Comparison of ENCODE assay signal across 13 cellular contexts in the genomic region with DNA sequence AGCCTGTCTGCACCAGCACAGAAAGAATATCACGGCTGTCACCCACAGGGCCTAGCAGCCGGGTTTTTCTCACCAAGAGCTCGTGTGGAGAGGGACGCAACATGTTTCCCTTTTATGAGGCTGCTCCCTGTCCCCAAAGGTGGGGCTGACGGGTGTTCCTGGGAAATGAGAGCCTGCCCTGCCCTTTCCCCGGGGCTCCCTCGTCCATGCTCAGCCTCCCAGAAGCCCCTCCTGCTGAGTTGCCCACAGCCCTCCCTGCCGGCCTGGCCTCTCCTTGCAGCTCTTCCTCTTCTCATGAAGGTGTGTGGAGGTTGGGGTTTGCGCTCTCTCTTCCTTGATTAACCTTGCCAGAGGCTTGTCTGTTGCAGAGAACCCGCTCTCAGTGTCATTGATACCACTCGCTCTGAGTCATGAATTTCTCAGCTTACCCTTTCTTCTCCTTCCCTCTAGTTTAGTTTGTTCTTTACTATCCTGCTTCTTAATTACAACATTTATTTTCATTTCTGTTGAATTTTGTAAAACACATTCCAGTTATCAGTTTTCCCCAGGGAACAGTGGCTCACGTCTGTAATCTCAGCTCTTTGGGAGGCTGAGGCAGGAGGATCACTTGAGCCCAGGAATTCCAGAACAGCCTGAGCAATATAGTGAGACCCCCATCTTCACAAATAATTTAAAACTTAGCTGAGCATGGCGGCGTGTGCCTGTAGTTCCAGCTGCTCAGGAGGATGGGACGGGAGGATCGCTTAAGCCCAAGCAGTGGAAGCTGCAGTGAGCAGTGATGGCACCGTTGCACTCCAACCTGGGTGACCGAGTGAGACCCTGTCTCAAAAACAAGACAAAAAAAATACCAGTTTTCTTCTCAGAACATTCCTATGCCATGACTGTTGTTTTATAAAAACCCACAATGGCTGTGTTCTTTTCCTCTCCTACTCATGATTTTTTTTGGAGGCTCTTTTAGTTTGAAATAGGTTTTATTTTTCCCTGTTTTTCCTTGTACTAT.
DNase-seq lines count a peak whose midpoint lies in the region; ATAC-seq, FAIRE-seq and TF ChIP-seq lines count a peak whose summit lies in the region.
"Had no signal": no experiment of that assay in that cellular context is flagged by ENCODE, and none has a peak within 500 bp of the region (broad histone marks: within the 10 kb centered on the region; RNA-seq: fewer than 3 reads in every experiment).

No MANE protein-coding gene starts in this region.

- DNase-seq in GM23338 (ENCODE audit: low spot score): peak; percentile 39
- peak; percentile 58 for DNase-seq in PC-3
- no peak for DNase-seq in endothelial cell (ENCODE audit: low spot score)
- DNase-seq in osteoblast (ENCODE audit: insufficient read length, low spot score, missing footprints): peak; percentile 93
- DNase-seq in NCI-H82 treated with DMSO at 0.1 percent for 48 hours (lab: John Stamatoyannopoulos, UW; ENCODE audit: unreplicated experiment): no peak
- DNase-seq in small intestine: no peak
- no peak for DNase-seq in Ammon's horn (ENCODE audit: low spot score)
- DNase-seq in DMS 273 treated with DMSO at 0.1 percent for 48 hours (lab: John Stamatoyannopoulos, UW): no peak
- DNase-seq: DMS153; NCI-H446; stimulated activated CD4-positive, alpha-beta T cell treated with anti-CD3 and anti-CD28 coated beads, Interleukin-15, amount 100 ng/mL, for 24 hours; stimulated activated naive B cell treated with anti-CD40 and anti-IgM and Interleukin-4, amounts not matched to agents 10 μg/mL and 1 μg/mL and 100 μg/mL, for 72 hours had no signal

- peaks cover 2% of the 10 kb centered on the region; the same call in 1 of the 2 replicates for H3K9me2 ChIP-seq in GM23338 (ENCODE audit: insufficient read depth)
- no peaks in the 10 kb centered on the region for H3K9me2 ChIP-seq in PC-3 (replicated peaks; ENCODE audit: low read length)

- H3K36me3 ChIP-seq in GM23338 (ENCODE audit: insufficient read depth): no peaks in the 10 kb centered on the region
- H3K36me3 ChIP-seq in PC-3 (ENCODE audit: low read depth, low read length): no peaks in the 10 kb centered on the region
- no peaks in the 10 kb centered on the region for H3K36me3 ChIP-seq in osteoblast (ENCODE audit: insufficient read depth, low read length)
- H3K36me3 ChIP-seq in small intestine (ENCODE audit: control insufficient read depth in 2 of 2, insufficient read depth in 2 of 2, low read length in 2 of 2): no peaks in the 10 kb centered on the region
- H3K36me3 ChIP-seq: cardiac muscle cell had no signal

- FAIRE-seq in small intestine (lab: Jason Lieb, UNC): no peak

- H3K4me3 ChIP-seq in GM23338 (no peak overlapping the region), PC-3 (ENCODE audit: low read length) (peak overlapping the region; percentile 1; the same call in 1 of the 2 replicates), osteoblast (ENCODE audit: insufficient read depth, low read length) (no peak overlapping the region), small intestine (ENCODE audit: low read depth in 1 of 2, low read length in 2 of 2) (no peak overlapping the region)
- H3K4me3 ChIP-seq: cardiac muscle cell had no signal

- CTCF ChIA-PET in PC-3 (lab: Charles Lee): no interaction called here

- no peak overlapping the region for H3K9ac ChIP-seq in PC-3 (ENCODE audit: low read length)

- H3K9me3 Mint-ChIP-seq in GM23338 (no peaks in the 10 kb centered on the region), endothelial cell (ENCODE audit: unreplicated experiment) (no peaks in the 10 kb centered on the region)
- H3K9me3 Mint-ChIP-seq: stimulated activated naive B cell treated with anti-CD40 and anti-IgM and Interleukin-4, amounts not matched to agents 10 μg/mL and 1 μg/mL and 100 μg/mL, for 72 hours had no signal

- peaks cover 19% of the 10 kb centered on the region for H3K4me1 Mint-ChIP-seq in GM23338
- peaks cover 3% of the 10 kb centered on the region for H3K4me1 Mint-ChIP-seq in endothelial cell (ENCODE audit: unreplicated experiment)

- H3K4me2 ChIP-seq in GM23338: no peak overlapping the region
- H3K4me2 ChIP-seq in PC-3 (ENCODE audit: low read length): peak overlapping the region; percentile 61
- H3K4me2 ChIP-seq in osteoblast (ENCODE audit: insufficient read depth, low read length): peak overlapping the region; percentile 93

- no peaks in the 10 kb centered on the region for H3K27me3 ChIP-seq in GM23338 (ENCODE audit: insufficient read depth)
- H3K27me3 ChIP-seq in PC-3 (ENCODE audit: low read length): no peaks in the 10 kb centered on the region
- H3K27me3 ChIP-seq in osteoblast (ENCODE audit: insufficient read depth, low read length): no peaks in the 10 kb centered on the region
- no peaks in the 10 kb centered on the region for H3K27me3 ChIP-seq in small intestine (ENCODE audit: control insufficient read depth in 2 of 2, insufficient read depth in 2 of 2, low read length in 2 of 2)
- H3K27me3 ChIP-seq: cardiac muscle cell had no signal

- no peak overlapping the region; the same call in 1 of the 2 replicates for H3K27ac Mint-ChIP-seq in GM23338
- peak overlapping the region; percentile 46 for H3K27ac Mint-ChIP-seq in endothelial cell (ENCODE audit: unreplicated experiment)
- H3K27ac Mint-ChIP-seq: stimulated activated naive B cell treated with anti-CD40 and anti-IgM and Interleukin-4, amounts not matched to agents 10 μg/mL and 1 μg/mL and 100 μg/mL, for 72 hours had no signal

- no TSS peak for BruUV-seq in PC-3 (replicated peaks; lab: Mats Ljungman, UMichigan)

- H3K79me2 ChIP-seq in GM23338 (replicated peaks; ENCODE audit: insufficient read depth) (no peaks in the 10 kb centered on the region), PC-3 (ENCODE audit: low read length) (no peaks in the 10 kb centered on the region), osteoblast (ENCODE audit: insufficient read depth, low read length) (no peaks in the 10 kb centered on the region)

- peaks cover 6% of the 10 kb centered on the region for H3K27me3 Mint-ChIP-seq in GM23338 (ENCODE audit: insufficient read depth, low read depth, poor library complexity)
- peaks cover 9% of the 10 kb centered on the region for H3K27me3 Mint-ChIP-seq in endothelial cell (ENCODE audit: unreplicated experiment)

- POLR2A ChIA-PET in PC-3 (lab: Charles Lee; ENCODE audit: unreplicated experiment): no interaction called here

- H3K4me3 Mint-ChIP-seq in GM23338 (no peak overlapping the region), endothelial cell (ENCODE audit: unreplicated experiment) (peak overlapping the region; percentile 17)

- ATAC-seq in GM23338 (peak; percentile 50), PC-3 (peak; percentile 53)
- ATAC-seq: stimulated activated naive B cell treated with anti-CD40 and anti-IgM and Interleukin-4, amounts not matched to agents 10 μg/mL and 1 μg/mL and 100 μg/mL, for 72 hours had no signal

- 82 to 87% (median 83%) methylated on average over 18 of the region's 18 CpGs for WGBS in small intestine, 3 donors

- H3K27ac ChIP-seq in GM23338 (ENCODE audit: low read depth) (no peak overlapping the region), PC-3 (ENCODE audit: low read length) (peak overlapping the region; percentile 65), osteoblast (ENCODE audit: low read depth, low read length) (peak overlapping the region; percentile 2), small intestine (ENCODE audit: low read depth in 1 of 2, low read length in 1 of 2) (no peak overlapping the region)
- H3K27ac ChIP-seq: cardiac muscle cell had no signal

- intact Hi-C loops in PC-3 (cut with micrococcal nuclease): no loop called here

- H2AFZ ChIP-seq in GM23338: peak overlapping the region; percentile 56; the same call in 1 of the 2 replicates
- H2AFZ ChIP-seq in PC-3 (ENCODE audit: low read length): no peak overlapping the region
- H2AFZ ChIP-seq in osteoblast (ENCODE audit: low read length): no peak overlapping the region

- TF ChIP-seq CTCF in GM23338 (conservative IDR thresholded peaks at IDR 0.05; ENCODE audit: low read depth in 2 of 2): no peak
- no peak for TF ChIP-seq CTCF in PC-3 (conservative IDR thresholded peaks at IDR 0.05; ENCODE audit: low read depth, low read length)
- no peak for TF ChIP-seq CTCF in endothelial cell (IDR thresholded peaks at IDR 0.05; ENCODE audit: unreplicated experiment)
- TF ChIP-seq CTCF in osteoblast (IDR thresholded peaks at IDR 0.05; ENCODE audit: extremely low read depth, low read depth, low read length): no peak

- no peaks in the 10 kb centered on the region for H3F3A ChIP-seq in GM23338 (replicated peaks; ENCODE audit: low read depth)
- H3F3A ChIP-seq in PC-3 (ENCODE audit: low read length, unreplicated experiment): no peaks in the 10 kb centered on the region

- no peaks in the 10 kb centered on the region for H3K4me1 ChIP-seq in GM23338 (ENCODE audit: insufficient read depth)
- peaks cover 33% of the 10 kb centered on the region for H3K4me1 ChIP-seq in PC-3 (ENCODE audit: insufficient read depth, low read length)
- peaks cover 17% of the 10 kb centered on the region for H3K4me1 ChIP-seq in osteoblast (ENCODE audit: insufficient read depth, low read length)
- no peaks in the 10 kb centered on the region for H3K4me1 ChIP-seq in small intestine (ENCODE audit: control insufficient read depth in 2 of 2, insufficient read depth in 1 of 2, low read depth in 1 of 2, low read length in 1 of 2)

- no peaks in the 10 kb centered on the region for H4K20me1 ChIP-seq in GM23338 (replicated peaks; ENCODE audit: insufficient read depth)
- H4K20me1 ChIP-seq in PC-3 (ENCODE audit: low read length): no peaks in the 10 kb centered on the region
- no peaks in the 10 kb centered on the region for H4K20me1 ChIP-seq in osteoblast (ENCODE audit: insufficient read depth, low read length)

- H3K9me3 ChIP-seq in PC-3 (ENCODE audit: low read length): no peaks in the 10 kb centered on the region
- H3K9me3 ChIP-seq in osteoblast (ENCODE audit: low read depth, low read length): no peaks in the 10 kb centered on the region
- H3K9me3 ChIP-seq in small intestine (ENCODE audit: control insufficient read depth, low read depth): no peaks in the 10 kb centered on the region

- H3K36me3 Mint-ChIP-seq in GM23338 (ENCODE audit: low read depth): no peaks in the 10 kb centered on the region; the same call in 2 of the 3 replicates
- H3K36me3 Mint-ChIP-seq in endothelial cell (ENCODE audit: low read depth, unreplicated experiment): peaks cover 5% of the 10 kb centered on the region

TF ChIP-seq in GM23338, 12 proteins besides CTCF, POLR2A, EP300 and RAD21 (continues in another document):
- no peak for TF ChIP-seq NANOG (IDR thresholded peaks at IDR 0.05; ENCODE audit: borderline replicate concordance)
- TF ChIP-seq EZH2phosphoT487 (IDR thresholded peaks at IDR 0.05; ENCODE audit: unreplicated experiment): no peak
- TF ChIP-seq, protein P1, sequence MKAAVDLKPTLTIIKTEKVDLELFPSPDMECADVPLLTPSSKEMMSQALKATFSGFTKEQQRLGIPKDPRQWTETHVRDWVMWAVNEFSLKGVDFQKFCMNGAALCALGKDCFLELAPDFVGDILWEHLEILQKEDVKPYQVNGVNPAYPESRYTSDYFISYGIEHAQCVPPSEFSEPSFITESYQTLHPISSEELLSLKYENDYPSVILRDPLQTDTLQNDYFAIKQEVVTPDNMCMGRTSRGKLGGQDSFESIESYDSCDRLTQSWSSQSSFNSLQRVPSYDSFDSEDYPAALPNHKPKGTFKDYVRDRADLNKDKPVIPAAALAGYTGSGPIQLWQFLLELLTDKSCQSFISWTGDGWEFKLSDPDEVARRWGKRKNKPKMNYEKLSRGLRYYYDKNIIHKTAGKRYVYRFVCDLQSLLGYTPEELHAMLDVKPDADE (IDR thresholded peaks at IDR 0.05): no peak
- TF ChIP-seq CREB1 (CRISPR knock-in tag; IDR thresholded peaks at IDR 0.05; ENCODE audit: low read depth): no peak

Comparison
In these comparisons a context has a peak if more than half of its experiments do, and no peak if none do; other contexts are left out.
1. DNase-seq: peak in GM23338 (single experiment), PC-3 (single experiment) and osteoblast (single experiment); none in endothelial cell (single experiment), NCI-H82 treated with DMSO at 0.1 percent for 48 hours (single experiment), small intestine (single experiment), Ammon's horn (single experiment) and DMS 273 treated with DMSO at 0.1 percent for 48 hours (single experiment).
2. H3K27ac ChIP-seq: peak in PC-3 (single experiment) and osteoblast (single experiment); none in GM23338 (single experiment) and small intestine (0 of 2).